8 cellular contexts compared by ENCODE assay signal in the genomic region with DNA sequence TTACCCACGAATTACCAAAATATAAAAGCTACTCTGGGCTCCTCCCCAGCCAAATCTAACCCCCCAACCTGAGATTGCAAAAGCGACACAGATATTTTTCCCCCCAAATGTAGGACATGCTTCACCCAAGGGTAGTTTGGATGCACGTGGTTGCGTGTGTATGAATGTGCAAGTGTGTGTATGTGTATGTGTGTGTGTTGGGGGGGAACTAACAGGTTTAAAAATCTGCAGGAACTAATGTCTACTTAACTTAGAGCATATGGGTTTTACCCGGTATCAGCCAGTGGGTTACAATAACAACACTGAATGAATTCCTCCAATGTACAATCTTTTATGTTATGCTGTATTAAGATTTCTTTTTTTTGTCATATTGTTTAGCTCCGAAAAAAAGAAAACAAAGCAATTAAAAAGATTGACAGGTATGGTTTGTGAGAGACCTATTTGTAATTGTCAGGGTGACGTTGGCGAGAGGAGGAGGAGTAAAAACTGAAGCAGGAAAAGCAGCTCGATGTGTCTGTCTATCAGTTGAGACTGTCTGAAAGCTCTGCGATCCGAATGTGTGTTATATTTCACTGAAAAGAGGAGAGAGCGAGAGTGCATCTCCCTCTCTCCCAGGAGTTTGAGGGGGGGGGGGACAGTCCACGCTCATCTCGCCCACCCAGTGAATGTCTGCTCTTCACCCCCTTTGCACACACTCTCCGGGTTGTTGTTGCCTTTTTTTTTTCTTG. TPM values are rescaled to one million over a fixed set of nuclear protein-coding genes. Genes with fewer than 3 reads are reported as not detected.
DNase-seq lines count a peak whose midpoint lies in the region; ATAC-seq and TF ChIP-seq lines count a peak whose summit lies in the region.

A gene with protein sequence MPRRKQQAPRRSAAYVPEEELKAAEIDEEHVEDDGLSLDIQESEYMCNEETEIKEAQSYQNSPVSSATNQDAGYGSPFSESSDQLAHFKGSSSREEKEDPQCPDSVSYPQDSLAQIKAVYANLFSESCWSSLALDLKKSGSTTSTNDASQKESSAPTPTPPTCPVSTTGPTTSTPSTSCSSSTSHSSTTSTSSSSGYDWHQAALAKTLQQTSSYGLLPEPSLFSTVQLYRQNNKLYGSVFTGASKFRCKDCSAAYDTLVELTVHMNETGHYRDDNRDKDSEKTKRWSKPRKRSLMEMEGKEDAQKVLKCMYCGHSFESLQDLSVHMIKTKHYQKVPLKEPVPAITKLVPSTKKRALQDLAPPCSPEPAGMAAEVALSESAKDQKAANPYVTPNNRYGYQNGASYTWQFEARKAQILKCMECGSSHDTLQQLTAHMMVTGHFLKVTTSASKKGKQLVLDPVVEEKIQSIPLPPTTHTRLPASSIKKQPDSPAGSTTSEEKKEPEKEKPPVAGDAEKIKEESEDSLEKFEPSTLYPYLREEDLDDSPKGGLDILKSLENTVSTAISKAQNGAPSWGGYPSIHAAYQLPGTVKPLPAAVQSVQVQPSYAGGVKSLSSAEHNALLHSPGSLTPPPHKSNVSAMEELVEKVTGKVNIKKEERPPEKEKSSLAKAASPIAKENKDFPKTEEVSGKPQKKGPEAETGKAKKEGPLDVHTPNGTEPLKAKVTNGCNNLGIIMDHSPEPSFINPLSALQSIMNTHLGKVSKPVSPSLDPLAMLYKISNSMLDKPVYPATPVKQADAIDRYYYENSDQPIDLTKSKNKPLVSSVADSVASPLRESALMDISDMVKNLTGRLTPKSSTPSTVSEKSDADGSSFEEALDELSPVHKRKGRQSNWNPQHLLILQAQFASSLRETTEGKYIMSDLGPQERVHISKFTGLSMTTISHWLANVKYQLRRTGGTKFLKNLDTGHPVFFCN (N-terminal part only) (plus strand): TSS at position 524 of the 728 bp plus-strand sequence. CDS start 1,080 bp downstream, outside the sequence.

- H3K4me3 ChIP-seq in HUES48 (ENCODE audit: low read depth, low read length) = peak within 1 kb of the TSS; percentile 73

- no peaks in the 10 kb centered on the region for H3K9me3 ChIP-seq in HUES48 (ENCODE audit: control insufficient read depth, insufficient read depth, low read length)

- H3K27ac ChIP-seq in HUES48 (ENCODE audit: low read depth, low read length) = peak within 1 kb of the TSS; percentile 66
- H3K27ac ChIP-seq in epithelial cell of prostate = peak within 1 kb of the TSS; percentile 96

- no peaks in the 10 kb centered on the region for H3K36me3 ChIP-seq in HUES48 (ENCODE audit: control insufficient read depth, insufficient read depth, low read length)

- H3K27me3 ChIP-seq in HUES48 (ENCODE audit: control insufficient read depth, insufficient read depth, low read length) = peaks cover 83% of the 10 kb centered on the region

- ATAC-seq in GM21423 (IDR thresholded peaks at IDR 0.05; ENCODE audit: unreplicated experiment) = peak; percentile 36

- H3K4me1 ChIP-seq in HUES48 (ENCODE audit: control insufficient read depth, insufficient read depth, low read length) = peaks cover 31% of the 10 kb centered on the region

- no peak for TF ChIP-seq CTCF in subcutaneous adipose tissue (IDR thresholded peaks at IDR 0.05; ENCODE audit: low read depth)

- DNase-seq in DMS114 treated with DMSO at 0.1 percent for 48 hours (lab: John Stamatoyannopoulos, UW; ENCODE audit: unreplicated experiment) = peak; percentile 60
- peak; percentile 93 for DNase-seq in NOMO-1 treated with DMSO at 0.1 percent for 48 hours (lab: John Stamatoyannopoulos, UW; ENCODE audit: unreplicated experiment)
- peak; percentile 51 for DNase-seq in activated T-cell treated with anti-CD3 and anti-CD28 coated beads for 4 hours
- DNase-seq in epithelial cell of prostate (ENCODE audit: low read depth, low spot score) = peak; percentile 77
- peak; percentile 83 for DNase-seq in midbrain (lab: John Stamatoyannopoulos, UW)

- no peak within 1 kb of the TSS for H3K9ac ChIP-seq in HUES48 (ENCODE audit: low read depth, low read length)

RNA-seq across cellular contexts. Expression of the gene that starts here (rescaled TPM):
- 10 to 100 TPM; 10.4 to 18.1 (median 12.5) TPM for total RNA-seq in subcutaneous adipose tissue

Comparison
In these comparisons a context has a peak if more than half of its experiments do, and no peak if none do; other contexts are left out.
1. Peak in every context shown above with its lines: DNase-seq, ATAC-seq, H3K4me3 ChIP-seq and H3K27ac ChIP-seq.